Comparison of ENCODE assay signal across 27 cellular contexts in the genomic region with DNA sequence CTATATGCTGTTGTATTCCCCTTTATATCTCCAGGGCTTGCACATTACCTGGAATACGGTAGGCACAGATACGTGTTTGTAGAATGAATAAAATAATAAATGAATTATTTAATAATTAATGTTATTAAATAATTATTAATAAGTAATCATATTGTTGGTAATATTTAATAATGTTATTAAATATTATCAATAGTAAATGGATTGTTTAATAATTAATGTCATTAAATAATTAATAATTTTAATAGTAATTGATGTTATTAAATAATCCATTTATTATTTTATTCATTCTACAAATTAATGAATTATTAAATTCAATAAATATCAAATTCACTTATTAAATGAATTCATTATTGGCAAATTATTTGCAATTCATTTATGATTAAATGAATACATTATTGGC.
DNase-seq lines count a peak whose midpoint lies in the region; FAIRE-seq and TF ChIP-seq lines count a peak whose summit lies in the region.
"Had no signal": no experiment of that assay in that cellular context is flagged by ENCODE, and none has a peak within 500 bp of the region (broad histone marks: within the 10 kb centered on the region; RNA-seq: fewer than 3 reads in every experiment).

No MANE protein-coding gene starts in this region.

- H3K27me3 Mint-ChIP-seq in immature natural killer cell (ENCODE audit: low read depth in 3 of 3): peaks cover 3 to 6% (median 4%) of the 10 kb centered on the region in 3 donors

- no peak overlapping the region for H3K9ac ChIP-seq in kidney (ENCODE audit: low read length in 2 of 2)
- H3K9ac ChIP-seq: BLaER1 treated with 17β-estradiol and CSF1 and Interleukin-3, amounts not matched to agents 10 nM and 100 nM had no signal

- no peaks in the 10 kb centered on the region for H3K4me1 ChIP-seq in kidney (ENCODE audit: control insufficient read depth in 1 of 2, insufficient read depth in 1 of 2, low read depth in 1 of 2, low read length in 2 of 2)
- H3K4me1 ChIP-seq: A549, BE2C, HAP-1 had no signal

- no peaks in the 10 kb centered on the region for H3K4me1 Mint-ChIP-seq in immature natural killer cell
- H3K4me1 Mint-ChIP-seq: CD14-positive monocyte; CD4-positive, alpha-beta memory T cell had no signal

- H3K36me3 ChIP-seq in kidney (ENCODE audit: control insufficient read depth in 1 of 2, insufficient read depth in 2 of 2, low read length in 2 of 2): no peaks in the 10 kb centered on the region
- H3K36me3 ChIP-seq: BE2C; BLaER1 treated with 17β-estradiol and CSF1 and Interleukin-3, amounts not matched to agents 10 nM and 100 nM; HAP-1 had no signal

- no peaks in the 10 kb centered on the region for H3K9me3 ChIP-seq in kidney (ENCODE audit: control insufficient read depth in 1 of 2, low read length in 2 of 2)
- H3K9me3 ChIP-seq: A549, BE2C, HAP-1 had no signal

- H3K27ac ChIP-seq in kidney (ENCODE audit: low read depth in 2 of 2, low read length in 2 of 2): no peak overlapping the region
- H3K27ac ChIP-seq: 22Rv1; A549; BLaER1 treated with 17β-estradiol and CSF1 and Interleukin-3, amounts not matched to agents 10 nM and 100 nM had no signal

- TF ChIP-seq CTCF in kidney (IDR thresholded peaks at IDR 0.05; ENCODE audit: borderline replicate concordance, extremely low read depth, insufficient read depth) (no peak), D721Med (IDR thresholded peaks at IDR 0.05; ENCODE audit: insufficient read depth, missing control alignments) (no peak)

- H3K36me3 Mint-ChIP-seq in immature natural killer cell: no peaks in the 10 kb centered on the region
- H3K36me3 Mint-ChIP-seq: CD14-positive monocyte; CD4-positive, alpha-beta memory T cell had no signal

- no peak overlapping the region for H3K4me3 Mint-ChIP-seq in immature natural killer cell
- H3K4me3 Mint-ChIP-seq: CD14-positive monocyte; CD4-positive, alpha-beta memory T cell; HFFc6 had no signal

- FAIRE-seq in A204.1 (lab: Jason Lieb, UNC): peak; percentile 99
- FAIRE-seq in TTC549 (lab: Jason Lieb, UNC): peak; percentile 92
- FAIRE-seq in colon (lab: Jason Lieb, UNC): peak; percentile 97
- FAIRE-seq in kidney (lab: Jason Lieb, UNC): peak; percentile 99
- no peak for FAIRE-seq in urothelium cell line (lab: Jason Lieb, UNC)
- FAIRE-seq in D721Med (lab: Jason Lieb, UNC): no peak
- FAIRE-seq: A549, GM12878, GM19239, H54 had no signal

- intact Hi-C loops in kidney (cut with DNase I): no loop called here

- H3K4me3 ChIP-seq in kidney (ENCODE audit: low read length in 2 of 2): no peak overlapping the region
- H3K4me3 ChIP-seq: A549; BLaER1 treated with 17β-estradiol and CSF1 and Interleukin-3, amounts not matched to agents 10 nM and 100 nM; GM12878; HAP-1 had no signal

- DNase-seq in kidney (no peak), urothelium cell line (ENCODE audit: low spot score) (no peak), immature natural killer cell (no peak), D721Med (ENCODE audit: insufficient read length, low spot score) (no peak), NCI-H1048 (lab: John Stamatoyannopoulos, UW) (no peak)
- DNase-seq: ACHN; AML-193; BE2C; Calu3; CD4-positive, alpha-beta memory T cell; COR-L47; DMS153; DND-41; GDM1; GOT3; HFFc6 had no signal

- no peaks in the 10 kb centered on the region for H3K9me3 Mint-ChIP-seq in immature natural killer cell
- H3K9me3 Mint-ChIP-seq: CD4-positive, alpha-beta memory T cell; HFFc6 had no signal

- H3K27ac Mint-ChIP-seq in immature natural killer cell: no peak overlapping the region
- H3K27ac Mint-ChIP-seq: CD14-positive monocyte; CD4-positive, alpha-beta memory T cell; HFFc6 had no signal
